Comparison of ENCODE assay signal across 8 cellular contexts in genomic region chr11:125568970-125569912, GRCh38. TPM values are rescaled to one million over a fixed set of nuclear protein-coding genes. Genes with fewer than 3 reads are reported as not detected.
DNase-seq lines count a peak whose midpoint lies in the region; TF ChIP-seq lines count a peak whose summit lies in the region.

EI24 (plus strand) TSS chr11:125569477; CDS start chr11:125572528, 3,051 bp downstream.

- H3K79me1 ChIP-seq in neuronal stem cell (ENCODE audit: low read depth, low read length), result peaks cover 4% of the 10 kb centered on the region

- H3K4me1 ChIP-seq in MM.1S (ENCODE audit: low read length) (peaks cover 11% of the 10 kb centered on the region), SJCRH30 (peaks cover 7% of the 10 kb centered on the region), neuronal stem cell (ENCODE audit: control insufficient read depth in 2 of 2, insufficient read depth in 1 of 2, low read depth in 1 of 2, low read length in 2 of 2) (peaks cover 3 to 5% of the 10 kb centered on the region in 2 donors)

- DNase-seq in GM03348 (ENCODE audit: low spot score) (peak; percentile 97), HCEC 1CT (peak; percentile 91), MM.1S (peak; percentile 93), SJCRH30 (peak; percentile 89 to 90), foreskin melanocyte (peak; percentile 90), neuronal stem cell (ENCODE audit: low spot score) (peak; percentile 91)
- peak; percentile 69 to 83 (median 74) for DNase-seq in activated naive CD4-positive, alpha-beta T cell (lab: John Stamatoyannopoulos, UW)

- no CpG with 5 or more reads among the region's 83 CpGs for WGBS in neuronal stem cell (ENCODE audit: extremely low coverage in 2 of 2, insufficient read length in 2 of 2, insufficient replicate concordance in 1 of 2), 2 donors

- H3K36me3 ChIP-seq in MM.1S (replicated peaks; ENCODE audit: insufficient read depth, low read length) (peaks cover 5% of the 10 kb centered on the region; the same call in 1 of the 2 replicates), SJCRH30 (peaks cover 3% of the 10 kb centered on the region; the same call in 1 of the 2 replicates), neuronal stem cell (replicated peaks in 1 of 2; ENCODE audit: control insufficient read depth in 2 of 2, insufficient read depth in 2 of 2, low read length in 2 of 2) (peaks cover 2 to 26% of the 10 kb centered on the region in 2 donors)

- H3K4me2 ChIP-seq in MM.1S (ENCODE audit: low read depth, low read length) (peak within 1 kb of the TSS; percentile 91), neuronal stem cell (ENCODE audit: insufficient read depth, low read length, poor library complexity, severe bottlenecking) (peak within 1 kb of the TSS; percentile 91)

- H2AK5ac ChIP-seq in neuronal stem cell (ENCODE audit: low read depth, low read length), result peak within 1 kb of the TSS; percentile 89

- H3F3A ChIP-seq in MM.1S (ENCODE audit: insufficient read depth, low read length), result no peaks in the 10 kb centered on the region

- peak within 1 kb of the TSS; percentile 100 for H3K18ac ChIP-seq in neuronal stem cell (ENCODE audit: low read length)

- TF ChIP-seq CTCF in MM.1S (IDR thresholded peaks at IDR 0.05; ENCODE audit: low read length) (peak; percentile 58), subcutaneous adipose tissue (IDR thresholded peaks at IDR 0.05; ENCODE audit: low read depth) (no peak)

- H3K23ac ChIP-seq in neuronal stem cell (ENCODE audit: low read depth, low read length, poor library complexity), result peak within 1 kb of the TSS; percentile 34

- H3K9ac ChIP-seq in MM.1S (ENCODE audit: low read length) (peak within 1 kb of the TSS; percentile 99), neuronal stem cell (ENCODE audit: low read depth, low read length, poor library complexity) (peak within 1 kb of the TSS; percentile 99)

- H3K79me2 ChIP-seq in MM.1S (ENCODE audit: low read length), result peaks cover 37% of the 10 kb centered on the region

- H4K8ac ChIP-seq in neuronal stem cell (ENCODE audit: low read depth, low read length), result peak within 1 kb of the TSS; percentile 68

- H4K91ac ChIP-seq in neuronal stem cell (ENCODE audit: low read depth, low read length, poor library complexity), result peak within 1 kb of the TSS; percentile 93

- H2BK15ac ChIP-seq in neuronal stem cell (ENCODE audit: low read length), result no peak within 1 kb of the TSS

- H3K4ac ChIP-seq in neuronal stem cell (ENCODE audit: low read length), result peak within 1 kb of the TSS; percentile 17

- no peaks in the 10 kb centered on the region for H4K20me1 ChIP-seq in MM.1S (ENCODE audit: insufficient read depth, low read length)

- H3K27me3 ChIP-seq in MM.1S (replicated peaks; ENCODE audit: insufficient read depth, low read length) (no peaks in the 10 kb centered on the region), SJCRH30 (no peaks in the 10 kb centered on the region), neuronal stem cell (ENCODE audit: control insufficient read depth in 3 of 3, insufficient read depth in 3 of 3, low read depth in 1 of 3, low read length in 3 of 3) (no peaks in the 10 kb centered on the region)

- no peak within 1 kb of the TSS for H2BK12ac ChIP-seq in neuronal stem cell (ENCODE audit: low read length)

- H3K4me3 ChIP-seq in MM.1S (ENCODE audit: low read length) (peak within 1 kb of the TSS; percentile 99), SJCRH30 (peak within 1 kb of the TSS; percentile 90), neuronal stem cell (ENCODE audit: low read length in 2 of 2) (peak within 1 kb of the TSS; percentile 96 to 97)

- H2BK5ac ChIP-seq in neuronal stem cell (ENCODE audit: low read length), result peak within 1 kb of the TSS; percentile 96

- peak within 1 kb of the TSS; percentile 60 for H3K27ac ChIP-seq in MM.1S (ENCODE audit: low read length)
- peak within 1 kb of the TSS; percentile 60 for H3K27ac ChIP-seq in SJCRH30
- H3K27ac ChIP-seq in neuronal stem cell (replicated peaks; ENCODE audit: low read length), result peak within 1 kb of the TSS; percentile 46

- H2AFZ ChIP-seq in MM.1S (ENCODE audit: low read length), result peak within 1 kb of the TSS; percentile 96
- H2AFZ ChIP-seq in neuronal stem cell (ENCODE audit: low read length), result peak within 1 kb of the TSS; percentile 94

- peak within 1 kb of the TSS; percentile 88 for H2BK120ac ChIP-seq in neuronal stem cell (ENCODE audit: low read depth, low read length)

- no peaks in the 10 kb centered on the region for H3K9me2 ChIP-seq in MM.1S (replicated peaks; ENCODE audit: insufficient read depth, low read length)

- H3K9me3 ChIP-seq in MM.1S (replicated peaks; ENCODE audit: insufficient read depth, low read length) (no peaks in the 10 kb centered on the region), SJCRH30 (replicated peaks) (no peaks in the 10 kb centered on the region), neuronal stem cell (replicated peaks in 1 of 2; ENCODE audit: control insufficient read depth in 2 of 2, insufficient read depth in 1 of 2, low read depth in 1 of 2, low read length in 2 of 2) (peaks cover 0 to 4% of the 10 kb centered on the region in 2 donors)

- peak within 1 kb of the TSS; percentile 71 for H3K14ac ChIP-seq in neuronal stem cell (ENCODE audit: low read length)

RNA-seq across cellular contexts. Expression of gene EI24, which starts in this region (rescaled TPM):
- 81.7 and 85.0 TPM in 2 replicates for total RNA-seq in SJCRH30 (2014; rRNA removed; shearing (Covaris generic))
- polyA plus RNA-seq in neuronal stem cell (2013, experiment 1 of 2), result 127 TPM
- 121 TPM for polyA plus RNA-seq in neuronal stem cell (2013, experiment 2 of 2)
- total RNA-seq in subcutaneous adipose tissue, result 100 to 1,000 TPM in 1 of 4 donors, 10 to 100 TPM in 3; 66.0 to 105 (median 93.3) TPM

Comparison
In these comparisons a context has a peak if more than half of its experiments do, and no peak if none do; other contexts are left out.
1. Peak in every context shown above with its lines: DNase-seq, H3K4me3 ChIP-seq and H3K27ac ChIP-seq.